In the genomic region with DNA sequence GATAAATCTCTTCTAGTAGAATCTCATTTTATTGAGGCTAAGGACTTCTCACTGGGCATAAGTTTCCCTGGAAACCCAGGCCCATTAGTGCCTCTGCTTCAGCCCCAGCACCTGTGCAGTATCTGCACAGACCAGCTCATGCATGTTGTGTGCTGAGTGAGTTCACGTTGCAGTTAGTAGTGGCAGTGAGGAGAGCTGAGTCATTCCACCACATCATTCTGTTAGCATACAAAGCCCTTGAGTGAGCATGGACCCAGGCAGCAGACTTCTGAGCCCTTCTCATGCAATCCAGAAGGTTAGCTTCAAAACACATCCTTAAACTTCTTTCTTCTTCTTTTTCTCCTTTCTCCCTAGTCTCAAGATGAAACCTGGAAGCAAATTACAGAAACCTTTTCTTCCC, we compare ENCODE assay signal across 11 cellular contexts. TPM values are rescaled to one million over a fixed set of nuclear protein-coding genes. Genes with fewer than 3 reads are reported as not detected.
DNase-seq lines count a peak whose midpoint lies in the region; ATAC-seq and TF ChIP-seq lines count a peak whose summit lies in the region.
"Had no signal": no experiment of that assay in that cellular context is flagged by ENCODE, and none has a peak within 500 bp of the region (broad histone marks: within the 10 kb centered on the region; RNA-seq: fewer than 3 reads in every experiment).

No MANE protein-coding gene starts in this region.

- peaks cover 11% of the 10 kb centered on the region for H3K4me1 ChIP-seq in colonic mucosa
- peaks cover 11% of the 10 kb centered on the region for H3K4me1 ChIP-seq in CD8-positive, alpha-beta T cell (ENCODE audit: insufficient read depth, low read length)

- no peak overlapping the region for H3K4me3 Mint-ChIP-seq in activated CD4-positive, alpha-beta T cell treated with anti-CD3 and anti-CD28 coated beads, Interleukin-2, amount 10 ng/mL, durations not matched to agents 24 days and 14 days
- H3K4me3 Mint-ChIP-seq in CD8-positive, alpha-beta T cell, result no peak overlapping the region
- H3K4me3 Mint-ChIP-seq: activated naive CD4-positive, alpha-beta T cell treated with anti-CD3 and anti-CD28 coated beads, Interleukin-2, amount 50 U/mL, for 24 hours; B cell had no signal

- no peaks in the 10 kb centered on the region for H3K9me3 Mint-ChIP-seq in activated CD4-positive, alpha-beta T cell treated with anti-CD3 and anti-CD28 coated beads, Interleukin-2, amount 10 ng/mL, durations not matched to agents 24 days and 14 days
- no peaks in the 10 kb centered on the region for H3K9me3 Mint-ChIP-seq in CD8-positive, alpha-beta T cell
- H3K9me3 Mint-ChIP-seq: activated naive CD4-positive, alpha-beta T cell treated with anti-CD3 and anti-CD28 coated beads, Interleukin-2, amount 50 U/mL, for 24 hours had no signal

- H3K9me3 ChIP-seq in colonic mucosa, result no peaks in the 10 kb centered on the region
- H3K9me3 ChIP-seq in CD8-positive, alpha-beta T cell (ENCODE audit: low read length), result no peaks in the 10 kb centered on the region

- peaks cover 46% of the 10 kb centered on the region for H3K4me1 Mint-ChIP-seq in activated CD4-positive, alpha-beta T cell treated with anti-CD3 and anti-CD28 coated beads, Interleukin-2, amount 10 ng/mL, durations not matched to agents 24 days and 14 days
- peaks cover 17% of the 10 kb centered on the region for H3K4me1 Mint-ChIP-seq in CD8-positive, alpha-beta T cell (ENCODE audit: low read depth)
- H3K4me1 Mint-ChIP-seq: B cell had no signal

- H3K27me3 Mint-ChIP-seq in activated CD4-positive, alpha-beta T cell treated with anti-CD3 and anti-CD28 coated beads, Interleukin-2, amount 10 ng/mL, durations not matched to agents 24 days and 14 days, result no peaks in the 10 kb centered on the region
- peaks cover 10% of the 10 kb centered on the region for H3K27me3 Mint-ChIP-seq in CD8-positive, alpha-beta T cell (ENCODE audit: low read depth)
- H3K27me3 Mint-ChIP-seq: activated naive CD4-positive, alpha-beta T cell treated with anti-CD3 and anti-CD28 coated beads, Interleukin-2, amount 50 U/mL, for 24 hours had no signal

- no peaks in the 10 kb centered on the region for H3K36me3 ChIP-seq in colonic mucosa
- H3K36me3 ChIP-seq in CD8-positive, alpha-beta T cell (ENCODE audit: insufficient read depth, low read length), result no peaks in the 10 kb centered on the region

- POLR2A ChIA-PET in CD8-positive, alpha-beta T cell (lab: Charles Lee), result interaction anchor here (1.5 kb wide), 1 partner anchor 19 kb away, joined by 3 read pairs; no protein-coding TSS in a partner anchor

- no peak overlapping the region for H3K4me3 ChIP-seq in colonic mucosa
- H3K4me3 ChIP-seq in CD8-positive, alpha-beta T cell (ENCODE audit: low read depth, low read length), result no peak overlapping the region

- H3K9ac ChIP-seq in colonic mucosa (ENCODE audit: low read depth in 2 of 2, low read length in 2 of 2), result peak overlapping the region in 1 of 2 donors; percentile 31

- no peak for TF ChIP-seq CTCF in colonic mucosa (IDR thresholded peaks at IDR 0.05)
- TF ChIP-seq CTCF in CD8-positive, alpha-beta T cell (IDR thresholded peaks at IDR 0.05), result no peak

- intact Hi-C loops in activated CD4-positive, alpha-beta T cell treated with anti-CD3 and anti-CD28 coated beads, Interleukin-2, amount 10 ng/mL, durations not matched to agents 24 days and 14 days (cut with micrococcal nuclease), result no loop called here
- intact Hi-C loops in colonic mucosa (cut with DNase I), result loop anchor here (10.0 kb wide), 1 partner anchor 270 kb away; a partner anchor contains a TSS
- intact Hi-C loops in CD8-positive, alpha-beta T cell (cut with DNase I, micrococcal nuclease), result no loop called here

- CTCF ChIA-PET in CD8-positive, alpha-beta T cell (lab: Charles Lee), result interaction anchor here (1.2 to 1.3 kb wide), 2 partner anchors 10 to 277 kb away, joined by 3 read pairs; no protein-coding TSS in a partner anchor

- no peaks in the 10 kb centered on the region for H3K36me3 Mint-ChIP-seq in activated CD4-positive, alpha-beta T cell treated with anti-CD3 and anti-CD28 coated beads, Interleukin-2, amount 10 ng/mL, durations not matched to agents 24 days and 14 days (ENCODE audit: low read depth)
- H3K36me3 Mint-ChIP-seq in CD8-positive, alpha-beta T cell, result no peaks in the 10 kb centered on the region
- H3K36me3 Mint-ChIP-seq: activated naive CD4-positive, alpha-beta T cell treated with anti-CD3 and anti-CD28 coated beads, Interleukin-2, amount 50 U/mL, for 24 hours had no signal

- ATAC-seq in stimulated activated naive CD8-positive, alpha-beta T cell treated with anti-CD3 and anti-CD28 coated beads, Interleukin-15, Interleukin-2, amounts not matched to agents 100 U/mL and 50 U/mL, for 24 hours, result peak; percentile 77
- ATAC-seq in CD8-positive, alpha-beta T cell, result no peak

- peak overlapping the region; percentile 64 for H3K27ac ChIP-seq in colonic mucosa
- H3K27ac ChIP-seq in CD8-positive, alpha-beta T cell (ENCODE audit: low read depth, low read length), result no peak overlapping the region

- H3K27me3 ChIP-seq in colonic mucosa, result no peaks in the 10 kb centered on the region
- H3K27me3 ChIP-seq in CD8-positive, alpha-beta T cell (ENCODE audit: insufficient read depth, low read length), result no peaks in the 10 kb centered on the region

- H3K27ac Mint-ChIP-seq in activated CD4-positive, alpha-beta T cell treated with anti-CD3 and anti-CD28 coated beads, Interleukin-2, amount 10 ng/mL, durations not matched to agents 24 days and 14 days, result peak overlapping the region; percentile 57
- no peak overlapping the region for H3K27ac Mint-ChIP-seq in CD8-positive, alpha-beta T cell
- H3K27ac Mint-ChIP-seq: activated naive CD4-positive, alpha-beta T cell treated with anti-CD3 and anti-CD28 coated beads, Interleukin-2, amount 50 U/mL, for 24 hours; B cell had no signal

- DNase-seq in activated CD4-positive, alpha-beta T cell treated with anti-CD3 and anti-CD28 coated beads, Interleukin-2, amount 10 ng/mL, durations not matched to agents 24 days and 14 days, result peak; percentile 73
- no peak for DNase-seq in activated CD4-positive, alpha-beta T cell treated with anti-CD3 and anti-CD28 coated beads for 4 hours
- DNase-seq in M059J (ENCODE audit: low read depth) (peak; percentile 86), colonic mucosa (no peak), NCI-H2081 treated with DMSO at 0.1 percent for 48 hours (lab: John Stamatoyannopoulos, UW) (no peak), ureter (ENCODE audit: low spot score) (no peak)
- DNase-seq in stimulated activated naive CD8-positive, alpha-beta T cell treated with anti-CD3 and anti-CD28 coated beads, Interleukin-15, Interleukin-2, amounts not matched to agents 100 U/mL and 50 U/mL, for 24 hours, result no peak
- DNase-seq in CD8-positive, alpha-beta T cell, result no peak
- DNase-seq: NCI-H146 had no signal

RNA-seq across cellular contexts. Expression of a gene that starts 45.8 kb away (rescaled TPM):
- 30.0 and 30.5 TPM in 2 replicates for total RNA-seq in activated CD4-positive, alpha-beta T cell treated with anti-CD3 and anti-CD28 coated beads, Interleukin-2, amount 10 ng/mL, durations not matched to agents 24 days and 14 days
- total RNA-seq in M059J (2014; rRNA removed; shearing (Covaris generic)), result 67.2 and 92.3 TPM in 2 replicates
- total RNA-seq in colonic mucosa, result 10 to 100 TPM; 57.0 to 64.8 TPM
- total RNA-seq in CD8-positive, alpha-beta T cell, result 1 to 10 TPM; 3.4 to 3.9 TPM
- total RNA-seq in ureter, result 49.0 TPM

Comparison
In these comparisons a context has a peak if more than half of its experiments do, and no peak if none do; other contexts are left out.
1. DNase-seq: peak in activated CD4-positive, alpha-beta T cell treated with anti-CD3 and anti-CD28 coated beads, Interleukin-2, amount 10 ng/mL, durations not matched to agents 24 days and 14 days (single experiment) and M059J (single experiment); none in activated CD4-positive, alpha-beta T cell treated with anti-CD3 and anti-CD28 coated beads for 4 hours (0 of 2), colonic mucosa (single experiment), stimulated activated naive CD8-positive, alpha-beta T cell treated with anti-CD3 and anti-CD28 coated beads, Interleukin-15, Interleukin-2, amounts not matched to agents 100 U/mL and 50 U/mL, for 24 hours (single experiment), CD8-positive, alpha-beta T cell (0 of 7), NCI-H2081 treated with DMSO at 0.1 percent for 48 hours (single experiment) and ureter (single experiment).